ENCODE assay signal across 26 cellular contexts in the genomic region with DNA sequence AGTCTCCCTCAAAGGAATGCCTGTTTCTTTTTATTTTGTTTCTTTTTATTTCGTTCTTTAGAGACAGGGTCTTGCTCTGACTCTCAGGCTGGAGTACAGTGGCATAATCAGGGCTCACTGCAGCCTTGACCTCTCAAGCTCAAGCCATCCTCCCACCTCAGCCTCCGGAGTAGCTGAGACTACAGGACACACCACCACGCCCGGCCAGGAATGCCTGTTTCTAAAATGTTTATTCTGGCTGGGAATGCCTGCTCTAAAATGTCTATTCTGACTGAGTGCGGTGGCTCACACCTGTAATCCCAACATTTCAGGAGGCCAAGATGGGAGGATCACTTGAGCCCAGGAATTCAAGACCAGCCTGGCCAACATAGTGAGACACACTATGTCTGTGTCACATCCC. TPM values are rescaled to one million over a fixed set of nuclear protein-coding genes. Genes with fewer than 3 reads are reported as not detected.
DNase-seq lines count a peak whose midpoint lies in the region; ATAC-seq, FAIRE-seq and TF ChIP-seq lines count a peak whose summit lies in the region.
"Had no signal": no experiment of that assay in that cellular context is flagged by ENCODE, and none has a peak within 500 bp of the region (broad histone marks: within the 10 kb centered on the region; RNA-seq: fewer than 3 reads in every experiment).

No MANE protein-coding gene starts in this region.

- no peaks in the 10 kb centered on the region for H3K79me1 ChIP-seq in H1 (ENCODE audit: low read depth, low read length)

- no peak overlapping the region for H3K9ac ChIP-seq in H1 (replicated peaks in 1 of 4; ENCODE audit: extremely low read depth in 1 of 4, low read depth in 3 of 4, low read length in 3 of 4)
- H3K9ac ChIP-seq: GM23248 had no signal

- H2BK12ac ChIP-seq in H1 (ENCODE audit: low read depth, low read length) = no peak overlapping the region

- ATAC-seq in lung (ENCODE audit: insufficient read depth, low FRiP score) = no peak
- ATAC-seq in natural killer cell treated with Interleukin-12 subunit alpha and Interleukin-12 subunit beta and Interleukin-15 and Interleukin-18, amount 100 ng/mL, for 72 hours = no peak
- no peak for ATAC-seq in GM18519 (IDR thresholded peaks at IDR 0.05; ENCODE audit: low FRiP score, unreplicated experiment)
- ATAC-seq in T-helper 17 cell = no peak
- ATAC-seq: HCT116 had no signal

- peaks cover 35 to 42% of the 10 kb centered on the region in 2 donors for H3K27me3 Mint-ChIP-seq in natural killer cell treated with Interleukin-12 subunit alpha and Interleukin-12 subunit beta and Interleukin-15 and Interleukin-18, amount 100 ng/mL, for 72 hours
- H3K27me3 Mint-ChIP-seq in T-helper 17 cell = peaks cover 47% of the 10 kb centered on the region

- H3K79me2 ChIP-seq in H1 (ENCODE audit: control insufficient read depth in 1 of 2, insufficient read depth in 2 of 2, low read length in 2 of 2) = no peaks in the 10 kb centered on the region

- H3K27me3 ChIP-seq in right atrium auricular region (no peaks in the 10 kb centered on the region), H1 (replicated peaks in 1 of 4; ENCODE audit: control insufficient read depth in 3 of 4, extremely low read depth in 1 of 4, insufficient read depth in 3 of 4, low read length in 3 of 4) (peaks cover 23 to 49% (median 42%) of the 10 kb centered on the region in 4 experiments), lung (ENCODE audit: control insufficient read depth, insufficient read depth) (no peaks in the 10 kb centered on the region)

- peak; percentile 47 for DNase-seq in cardiac septum (ENCODE audit: low spot score)
- no peak for DNase-seq in right atrium auricular region (ENCODE audit: low spot score)
- peak in 1 of 2 experiments; percentile 14 for DNase-seq in H1 (ENCODE audit: low read depth in 1 of 2, low spot score in 2 of 2)
- DNase-seq in lung (ENCODE audit: low spot score) = peak; percentile 23
- no peak for DNase-seq in natural killer cell treated with Interleukin-12 subunit alpha and Interleukin-12 subunit beta and Interleukin-15 and Interleukin-18, amount 100 ng/mL, for 72 hours (ENCODE audit: low spot score)
- DNase-seq in T-helper 17 cell = no peak
- DNase-seq: C1 segment of cervical spinal cord; Calu3; CD4-positive, alpha-beta memory T cell; COR-L47; DMS53; DMS79 treated with DMSO at 0.1 percent for 48 hours; GF-D8; GM23248; H9; HFFc6 had no signal

- POLR2A ChIA-PET in H1 (lab: Charles Lee; ENCODE audit: partially characterized antibody) = interaction anchor here (0.9 to 7.5 kb wide), 2 partner anchors 12 to 24 kb away, joined by 3 to 50 read pairs; partner anchors contain the start of gene TAF15

- H3K9me3 ChIP-seq in right atrium auricular region (no peaks in the 10 kb centered on the region), H1 (ENCODE audit: insufficient read depth in 2 of 2, low read depth in 1 of 2, low read length in 1 of 2) (no peaks in the 10 kb centered on the region), lung (ENCODE audit: control insufficient read depth in 2 of 2, insufficient read depth in 1 of 2, low read length in 1 of 2) (no peaks in the 10 kb centered on the region), T-helper 17 cell (ENCODE audit: control insufficient read depth, low read length, poor library complexity, severe bottlenecking) (no peaks in the 10 kb centered on the region)

- intact Hi-C loops in cardiac septum (cut with DNase I) = no loop called here

- no peak overlapping the region for H3K4me2 ChIP-seq in H1 (ENCODE audit: insufficient read depth in 1 of 2, low read depth in 2 of 2, low read length in 2 of 2)

- H3K14ac ChIP-seq in H1 (ENCODE audit: insufficient read length) = no peak overlapping the region

- TF ChIP-seq POLR2A in H1 (IDR thresholded peaks at IDR 0.05; ENCODE audit: control extremely low read depth in 1 of 2, low read depth in 2 of 2, low read length in 2 of 2) = no peak

- H3K4me1 ChIP-seq in right atrium auricular region = peaks cover 0 to 53% of the 10 kb centered on the region in 2 donors
- peaks cover 0 to 10% (median 5%) of the 10 kb centered on the region in 4 experiments; a peak in 5 of 7 replicates for H3K4me1 ChIP-seq in H1 (replicated peaks in 1 of 4; ENCODE audit: control insufficient read depth in 3 of 4, insufficient read depth in 4 of 4, low read length in 3 of 4)
- H3K4me1 ChIP-seq in lung (ENCODE audit: control insufficient read depth in 2 of 2, insufficient read depth in 2 of 2, low read length in 2 of 2) = peaks cover 5 to 13% of the 10 kb centered on the region in 2 donors

- WGBS in H1 (ENCODE audit: extremely low coverage in 1 of 2, insufficient coverage in 1 of 2, insufficient read length in 1 of 2, insufficient replicate concordance in 2 of 2, low coverage in 1 of 2, low lambda C conversion rate in 2 of 2, missing lambda C conversion rate in 1 of 2), 2 experiments = 96% methylated on average over 5 of the region's 5 CpGs; no CpG with 5 or more reads in 1 of the 2 experiments
- WGBS in lung, 2 donors = 73 to 92% methylated on average over 5 of the region's 5 CpGs

- H3K36me3 ChIP-seq in right atrium auricular region (no peaks in the 10 kb centered on the region), H1 (ENCODE audit: control insufficient read depth in 2 of 4, insufficient read depth in 4 of 4, low read length in 3 of 4) (no peaks in the 10 kb centered on the region), lung (ENCODE audit: control insufficient read depth in 2 of 2, insufficient read depth in 2 of 2, low read length in 2 of 2) (no peaks in the 10 kb centered on the region)

- H3K27ac ChIP-seq in right atrium auricular region (no peak overlapping the region), H1 (ENCODE audit: low read depth, low read length) (no peak overlapping the region), lung (ENCODE audit: low read depth in 1 of 2, low read length in 1 of 2) (no peak overlapping the region)
- H3K27ac ChIP-seq: GM23248 had no signal

- H3K4me1 Mint-ChIP-seq in natural killer cell treated with Interleukin-12 subunit alpha and Interleukin-12 subunit beta and Interleukin-15 and Interleukin-18, amount 100 ng/mL, for 72 hours (ENCODE audit: low read depth in 2 of 2) = peaks cover 4 to 8% of the 10 kb centered on the region in 2 donors
- H3K4me1 Mint-ChIP-seq in T-helper 17 cell = peaks cover 4% of the 10 kb centered on the region

- H3K23ac ChIP-seq in H1 (ENCODE audit: insufficient read length) = no peak overlapping the region

- no peak overlapping the region for H3K4ac ChIP-seq in H1 (replicated peaks; ENCODE audit: insufficient read length, low read depth, low read length)

- no peak overlapping the region for H3K4me3 Mint-ChIP-seq in natural killer cell treated with Interleukin-12 subunit alpha and Interleukin-12 subunit beta and Interleukin-15 and Interleukin-18, amount 100 ng/mL, for 72 hours
- H3K4me3 Mint-ChIP-seq in T-helper 17 cell = no peak overlapping the region
- H3K4me3 Mint-ChIP-seq: H9, HFFc6 had no signal

- no peaks in the 10 kb centered on the region for H3K9me3 Mint-ChIP-seq in natural killer cell treated with Interleukin-12 subunit alpha and Interleukin-12 subunit beta and Interleukin-15 and Interleukin-18, amount 100 ng/mL, for 72 hours
- H3K9me3 Mint-ChIP-seq: CD4-positive, alpha-beta memory T cell; H9; HFFc6 had no signal

- no peak overlapping the region for H2BK5ac ChIP-seq in H1 (ENCODE audit: low read depth, low read length)

- no peak for TF ChIP-seq EP300 in H1 (IDR thresholded peaks at IDR 0.05; ENCODE audit: borderline replicate concordance in 1 of 2, low read depth in 2 of 2, low read length in 2 of 2)

- no peak for TF ChIP-seq RAD21 in H1 (IDR thresholded peaks at IDR 0.05 in 1 of 2, conservative IDR thresholded peaks at IDR 0.05 in 1 of 2; ENCODE audit: low read depth in 2 of 2, low read length in 2 of 2)

- H3K18ac ChIP-seq in H1 (ENCODE audit: extremely low read depth, low read length) = no peak overlapping the region

- no peaks in the 10 kb centered on the region for H3K36me3 Mint-ChIP-seq in natural killer cell treated with Interleukin-12 subunit alpha and Interleukin-12 subunit beta and Interleukin-15 and Interleukin-18, amount 100 ng/mL, for 72 hours
- H3K36me3 Mint-ChIP-seq in T-helper 17 cell (ENCODE audit: low read depth) = no peaks in the 10 kb centered on the region
- H3K36me3 Mint-ChIP-seq: CD4-positive, alpha-beta memory T cell had no signal

- no peak overlapping the region for H2BK120ac ChIP-seq in H1 (replicated peaks; ENCODE audit: low read depth, low read length)

- no peak overlapping the region for H3K56ac ChIP-seq in H1 (replicated peaks; ENCODE audit: insufficient read length, low read depth, low read length)

- no peak overlapping the region for H4K91ac ChIP-seq in H1 (replicated peaks; ENCODE audit: insufficient read length, low read length)

- peaks cover 0 to 2% of the 10 kb centered on the region in 2 experiments for H4K20me1 ChIP-seq in H1 (replicated peaks in 1 of 2; ENCODE audit: control insufficient read depth in 1 of 2, insufficient read depth in 2 of 2, low read length in 2 of 2)

- H3K4me3 ChIP-seq in right atrium auricular region (no peak overlapping the region), H1 (ENCODE audit: extremely low read depth in 1 of 4, insufficient read depth in 2 of 4, low read depth in 3 of 4, low read length in 4 of 4) (no peak overlapping the region), lung (no peak overlapping the region)
- H3K4me3 ChIP-seq: GM23248 had no signal

- no peak overlapping the region for H2AFZ ChIP-seq in H1 (ENCODE audit: low read length)
- H2AFZ ChIP-seq: GM23248 had no signal

- no peak overlapping the region for H2AK5ac ChIP-seq in H1 (ENCODE audit: low read depth, low read length)

- FAIRE-seq in H1 (lab: Jason Lieb, UNC) = no peak
- FAIRE-seq: GM12891, GM19239 had no signal

- no peak overlapping the region for H4K5ac ChIP-seq in H1 (ENCODE audit: insufficient read length, low read depth, low read length)

- H2BK15ac ChIP-seq in H1 (ENCODE audit: low read length) = 0 out of 2 replicates have a peak overlapping the region, but pooled peaks have one; percentile 16

- peaks cover 11% of the 10 kb centered on the region; the same call in 1 of the 2 replicates for H3K23me2 ChIP-seq in H1 (ENCODE audit: low read depth, low read length)

- H3K27ac Mint-ChIP-seq in natural killer cell treated with Interleukin-12 subunit alpha and Interleukin-12 subunit beta and Interleukin-15 and Interleukin-18, amount 100 ng/mL, for 72 hours = no peak overlapping the region
- H3K27ac Mint-ChIP-seq in T-helper 17 cell = no peak overlapping the region
- H3K27ac Mint-ChIP-seq: CD4-positive, alpha-beta memory T cell; H9; HFFc6 had no signal

- TF ChIP-seq CTCF in right atrium auricular region (IDR thresholded peaks at IDR 0.05) = no peak
- no peak for TF ChIP-seq CTCF in H1 (IDR thresholded peaks at IDR 0.05; ENCODE audit: control extremely low read depth in 1 of 3, insufficient read depth in 1 of 3, low read depth in 1 of 3, low read length in 3 of 3)
- no peak for TF ChIP-seq CTCF in lung (IDR thresholded peaks at IDR 0.05; ENCODE audit: control extremely low read depth, extremely low read depth)

- no peak overlapping the region for H4K8ac ChIP-seq in H1 (ENCODE audit: extremely low read depth, insufficient read depth, low read length)

- CTCF ChIA-PET in H1 (lab: Charles Lee; ENCODE audit: partially characterized antibody) = interaction anchor here (0.6 to 11.7 kb wide), 4 partner anchors 11 to 52 kb away, joined by 3 to 179 read pairs (median 10); partner anchors contain the start of genes C17orf50 and TAF15

- H2BK20ac ChIP-seq in H1 (ENCODE audit: low read length) = no peak overlapping the region

RNA-seq across cellular contexts. Expression of gene MMP28, which starts 2.5 kb away (rescaled TPM):
- total RNA-seq in cardiac septum (1.2 TPM), right atrium auricular region (10 to 100 TPM; 10.5 to 14.9 TPM), lung (10 to 100 TPM; 30.5 to 54.5 TPM), T-helper 17 cell (under 1 TPM in 1 of 2 donors, not detected in 1; 0.44 TPM)
- total RNA-seq in H1 (2021; fragmentation: NEBNext Ultra II Directional; extraction: Animal tissue kit (Norgen Biotek cat#: 25700)) = not detected in 2 replicates
- polyA plus RNA-seq in H1 (2011; rRNA removed) (0.06 TPM in 1 of 2 replicates, not detected in the other), lung (10 to 100 TPM; 34.2 to 72.6 TPM)
- not detected for polyA plus RNA-seq in H1 (2011; cell fraction: cytosol; rRNA removed)
- not detected for polyA plus RNA-seq in H1 (2011; cell fraction: nucleus; rRNA removed)
- polyA plus RNA-seq in H1 (2012, experiment 1 of 2) = not detected in 4 replicates
- not detected for polyA plus RNA-seq in H1 (2012, experiment 2 of 2)
- polyA plus RNA-seq in H1 (2013, experiment 1 of 2) = 0.08 TPM
- not detected for polyA plus RNA-seq in H1 (2013, experiment 2 of 2)
- not detected in 2 replicates for polyA minus RNA-seq in H1 (2011; rRNA and poly(A)+ RNA removed)
- not detected for polyA minus RNA-seq in H1 (2011; cell fraction: cytosol; rRNA and poly(A)+ RNA removed)
- polyA minus RNA-seq in H1 (2011; cell fraction: nucleus; rRNA and poly(A)+ RNA removed) = 1.4 TPM
- not detected for total RNA-seq in natural killer cell treated with Interleukin-12 subunit alpha and Interleukin-12 subunit beta and Interleukin-15 and Interleukin-18, amount 100 ng/mL, for 72 hours
- total RNA-seq: A673, Calu3, G401, GM23248, H9, HFFc6 had no signal
- polyA plus RNA-seq: GM23248 had no signal

RNA-seq across cellular contexts. Expression of gene TAF15, which starts 11.4 kb away (rescaled TPM):
- total RNA-seq in cardiac septum (140 TPM), right atrium auricular region (10 to 100 TPM; 25.7 to 31.7 TPM), lung (100 to 1,000 TPM; 134 to 138 TPM), T-helper 17 cell (100 to 1,000 TPM; 153 to 165 TPM)
- total RNA-seq in H1 (2021; fragmentation: NEBNext Ultra II Directional; extraction: Animal tissue kit (Norgen Biotek cat#: 25700)) = 323 and 338 TPM in 2 replicates
- polyA plus RNA-seq in H1 (2011; rRNA removed) (62.8 and 80.1 TPM in 2 replicates), lung (10 to 100 TPM; 88.5 to 94.1 TPM)
- polyA plus RNA-seq in H1 (2011; cell fraction: cytosol; rRNA removed) = 100.0 TPM
- polyA plus RNA-seq in H1 (2011; cell fraction: nucleus; rRNA removed) = 115 TPM
- 333 to 440 TPM (median 380 TPM) in 4 replicates for polyA plus RNA-seq in H1 (2012, experiment 1 of 2)
- 59.6 TPM for polyA plus RNA-seq in H1 (2012, experiment 2 of 2)
- 172 TPM for polyA plus RNA-seq in H1 (2013, experiment 1 of 2)
- 171 TPM for polyA plus RNA-seq in H1 (2013, experiment 2 of 2)
- polyA minus RNA-seq in H1 (2011; rRNA and poly(A)+ RNA removed) = 88.8 and 170 TPM in 2 replicates
- 94.0 TPM for polyA minus RNA-seq in H1 (2011; cell fraction: cytosol; rRNA and poly(A)+ RNA removed)
- polyA minus RNA-seq in H1 (2011; cell fraction: nucleus; rRNA and poly(A)+ RNA removed) = 167 TPM
- 100 to 1,000 TPM; 235 to 249 TPM for total RNA-seq in natural killer cell treated with Interleukin-12 subunit alpha and Interleukin-12 subunit beta and Interleukin-15 and Interleukin-18, amount 100 ng/mL, for 72 hours

RNA-seq across cellular contexts. Expression of gene C17orf50, which starts 37.2 kb away (rescaled TPM):
- total RNA-seq in cardiac septum (not detected), right atrium auricular region (not detected), lung (under 1 TPM in 1 of 2 donors, not detected in 1; 0.40 TPM), T-helper 17 cell (not detected)
- total RNA-seq in H1 (2021; fragmentation: NEBNext Ultra II Directional; extraction: Animal tissue kit (Norgen Biotek cat#: 25700)) = not detected in 2 replicates
- polyA plus RNA-seq in H1 (2011; rRNA removed) (0.08 and 0.12 TPM in 2 replicates), lung (under 1 TPM; 0.18 to 0.26 TPM)
- polyA plus RNA-seq in H1 (2011; cell fraction: cytosol; rRNA removed) = not detected
- polyA plus RNA-seq in H1 (2011; cell fraction: nucleus; rRNA removed) = 0.26 TPM
- polyA plus RNA-seq in H1 (2012, experiment 1 of 2) = not detected in 4 replicates
- not detected for polyA plus RNA-seq in H1 (2012, experiment 2 of 2)
- 0.06 TPM for polyA plus RNA-seq in H1 (2013, experiment 1 of 2)
- 0.06 TPM for polyA plus RNA-seq in H1 (2013, experiment 2 of 2)
- polyA minus RNA-seq in H1 (2011; rRNA and poly(A)+ RNA removed) = not detected in 2 replicates
- not detected for polyA minus RNA-seq in H1 (2011; cell fraction: cytosol; rRNA and poly(A)+ RNA removed)
- polyA minus RNA-seq in H1 (2011; cell fraction: nucleus; rRNA and poly(A)+ RNA removed) = 0.70 TPM
- total RNA-seq in natural killer cell treated with Interleukin-12 subunit alpha and Interleukin-12 subunit beta and Interleukin-15 and Interleukin-18, amount 100 ng/mL, for 72 hours = not detected
- total RNA-seq: A172; A673; Calu3; CD4-positive, alpha-beta memory T cell; Daoy; G401; GM23248; H4; H9; HFFc6 had no signal
- polyA plus RNA-seq: BJ; CD4-positive, alpha-beta memory T cell; GM23248 had no signal

RNA-seq across cellular contexts. Expression of gene GAS2L2, which starts 44.9 kb away (rescaled TPM):
- 0.08 TPM for total RNA-seq in cardiac septum
- total RNA-seq in right atrium auricular region = not detected
- total RNA-seq in H1 (2021; fragmentation: NEBNext Ultra II Directional; extraction: Animal tissue kit (Norgen Biotek cat#: 25700)) = 0.13 TPM in 1 of 2 replicates, not detected in the other
- polyA plus RNA-seq in H1 (2011; rRNA removed) = 0.09 TPM in 2 replicates
- 0.12 TPM for polyA plus RNA-seq in H1 (2011; cell fraction: cytosol; rRNA removed)
- polyA plus RNA-seq in H1 (2011; cell fraction: nucleus; rRNA removed) = 0.20 TPM
- polyA plus RNA-seq in H1 (2012, experiment 1 of 2) = 0.15 to 0.18 TPM (median 0.17 TPM) in 3 of 4 replicates, not detected in the other
- not detected for polyA plus RNA-seq in H1 (2012, experiment 2 of 2)
- polyA plus RNA-seq in H1 (2013, experiment 1 of 2) = 0.06 TPM
- polyA plus RNA-seq in H1 (2013, experiment 2 of 2) = not detected
- 0.06 TPM in 1 of 2 replicates, not detected in the other for polyA minus RNA-seq in H1 (2011; rRNA and poly(A)+ RNA removed)
- polyA minus RNA-seq in H1 (2011; cell fraction: cytosol; rRNA and poly(A)+ RNA removed) = not detected
- 0.30 TPM for polyA minus RNA-seq in H1 (2011; cell fraction: nucleus; rRNA and poly(A)+ RNA removed)
- total RNA-seq in lung = 10 to 100 TPM in 1 of 2 donors, 1 to 10 TPM in 1; 4.6 to 11.5 TPM
- polyA plus RNA-seq in lung = 1 to 10 TPM; 1.6 to 3.3 TPM
- total RNA-seq in natural killer cell treated with Interleukin-12 subunit alpha and Interleukin-12 subunit beta and Interleukin-15 and Interleukin-18, amount 100 ng/mL, for 72 hours = not detected
- not detected for total RNA-seq in T-helper 17 cell
- total RNA-seq: A172, A673, Calu3, Daoy, G401, GM23248, H9, HFFc6 had no signal
- polyA plus RNA-seq: BJ, GM23248 had no signal

Comparison
In these comparisons a context has a peak if more than half of its experiments do, and no peak if none do; other contexts are left out.
1. DNase-seq: peak in cardiac septum (single experiment) and lung (single experiment); none in right atrium auricular region (single experiment), natural killer cell treated with Interleukin-12 subunit alpha and Interleukin-12 subunit beta and Interleukin-15 and Interleukin-18, amount 100 ng/mL, for 72 hours (single experiment) and T-helper 17 cell (0 of 3).